ENCODE assay signal across 9 cellular contexts in genomic region chr1:110035236-110035752, GRCh38. TPM values are rescaled to one million over a fixed set of nuclear protein-coding genes. Genes with fewer than 3 reads are reported as not detected.
DNase-seq lines count a peak whose midpoint lies in the region; ATAC-seq, FAIRE-seq and TF ChIP-seq lines count a peak whose summit lies in the region.
"Had no signal": no experiment of that assay in that cellular context is flagged by ENCODE, and none has a peak within 500 bp of the region (broad histone marks: within the 10 kb centered on the region; RNA-seq: fewer than 3 reads in every experiment).

No MANE protein-coding gene starts in this region.

- H3K9me2 ChIP-seq in MM.1S (replicated peaks; ENCODE audit: insufficient read depth, low read length) = no peaks in the 10 kb centered on the region

- no peak overlapping the region for H3K27ac ChIP-seq in MM.1S (ENCODE audit: low read length)

- intact Hi-C loops in mucosa of descending colon (cut with DNase I, micrococcal nuclease) = no loop called here

- H3K9me3 ChIP-seq in MM.1S (replicated peaks; ENCODE audit: insufficient read depth, low read length) (no peaks in the 10 kb centered on the region), mucosa of descending colon (no peaks in the 10 kb centered on the region)

- H4K20me1 ChIP-seq in MM.1S (ENCODE audit: insufficient read depth, low read length) = no peaks in the 10 kb centered on the region

- peak overlapping the region; percentile 74 for H3K4me3 ChIP-seq in MM.1S (ENCODE audit: low read length)
- H3K4me3 ChIP-seq in cardiac fibroblast (replicated peaks in 1 of 2; ENCODE audit: low read depth in 2 of 2, low read length in 2 of 2) = peak overlapping the region; percentile 80 to 82
- H3K4me3 ChIP-seq in mucosa of descending colon = peak overlapping the region; percentile 100

- H3K9me3 Mint-ChIP-seq in activated T-cell treated with anti-CD3 and anti-CD28 coated beads, Interleukin-2, amount 50 U/mL, for 4 hours = no peaks in the 10 kb centered on the region

- no peaks in the 10 kb centered on the region for H3F3A ChIP-seq in MM.1S (ENCODE audit: insufficient read depth, low read length)

- H3K27me3 ChIP-seq in MM.1S (replicated peaks; ENCODE audit: insufficient read depth, low read length) = no peaks in the 10 kb centered on the region

- DNase-seq in activated T-cell treated with anti-CD3 and anti-CD28 coated beads, Interleukin-2, amount 50 U/mL, for 4 hours = no peak
- no peak for DNase-seq in activated T-cell treated with anti-CD3 and anti-CD28 coated beads, Interleukin-2, amount 50 U/mL, for 48 hours
- DNase-seq in MM.1S (no peak), cardiac fibroblast (ENCODE audit: low read depth in 2 of 2) (peak; percentile 28 to 45), mucosa of descending colon (no peak), GM12892 (ENCODE audit: insufficient read length) (no peak)
- no peak for DNase-seq in stimulated activated CD4-positive, alpha-beta T cell treated with anti-CD3 and anti-CD28 coated beads, Interleukin-4, amount 100 ng/mL, for 4 hours

- H3K79me2 ChIP-seq in MM.1S (ENCODE audit: low read length) = peaks cover 18% of the 10 kb centered on the region

- no peak for TF ChIP-seq CTCF in MM.1S (IDR thresholded peaks at IDR 0.05; ENCODE audit: low read length)
- no peak for TF ChIP-seq CTCF in cardiac fibroblast (IDR thresholded peaks at IDR 0.05; ENCODE audit: low read depth, low read length)
- no peak for TF ChIP-seq CTCF in mucosa of descending colon (IDR thresholded peaks at IDR 0.05)

- TF ChIP-seq POLR2A in GM12892 (IDR thresholded peaks at IDR 0.05; ENCODE audit: low read depth, low read length) = no peak

- 0 out of 2 replicates have a peak, but pooled peaks cover 3% of the 10 kb centered on the region for H3K4me1 ChIP-seq in MM.1S (ENCODE audit: low read length)
- peaks cover 7% of the 10 kb centered on the region for H3K4me1 ChIP-seq in mucosa of descending colon (ENCODE audit: low read depth)

- no peak for ATAC-seq in activated T-cell treated with anti-CD3 and anti-CD28 coated beads, Interleukin-2, amount 50 U/mL, for 4 hours
- ATAC-seq in mucosa of descending colon = peak; percentile 48
- ATAC-seq in GM21367 (IDR thresholded peaks at IDR 0.05; ENCODE audit: unreplicated experiment) = no peak

- peaks cover 24% of the 10 kb centered on the region for H3K36me3 Mint-ChIP-seq in activated T-cell treated with anti-CD3 and anti-CD28 coated beads, Interleukin-2, amount 50 U/mL, for 4 hours (ENCODE audit: insufficient read depth)

- no peak for FAIRE-seq in GM12892 (lab: Jason Lieb, UNC)
- FAIRE-seq: GM18507 had no signal

- peak overlapping the region; percentile 83; the same call in 1 of the 2 replicates for H3K9ac ChIP-seq in MM.1S (ENCODE audit: low read length)

- peak overlapping the region; percentile 69 for H3K4me2 ChIP-seq in MM.1S (ENCODE audit: low read depth, low read length)

- peak overlapping the region; percentile 75 for H2AFZ ChIP-seq in MM.1S (ENCODE audit: low read length)

- no peaks in the 10 kb centered on the region for H3K27me3 Mint-ChIP-seq in activated T-cell treated with anti-CD3 and anti-CD28 coated beads, Interleukin-2, amount 50 U/mL, for 4 hours (ENCODE audit: low read depth)

- H3K4me3 Mint-ChIP-seq in activated T-cell treated with anti-CD3 and anti-CD28 coated beads, Interleukin-2, amount 50 U/mL, for 4 hours = peak overlapping the region; percentile 95

- H3K36me3 ChIP-seq in MM.1S (replicated peaks; ENCODE audit: insufficient read depth, low read length) = no peaks in the 10 kb centered on the region
- no peaks in the 10 kb centered on the region for H3K36me3 ChIP-seq in mucosa of descending colon (ENCODE audit: low read depth)

- H3K4me1 Mint-ChIP-seq in activated T-cell treated with anti-CD3 and anti-CD28 coated beads, Interleukin-2, amount 50 U/mL, for 4 hours (ENCODE audit: low read depth) = peaks cover 48% of the 10 kb centered on the region

RNA-seq across cellular contexts. Expression of gene STRIP1, which starts 0.9 kb away (rescaled TPM):
- total RNA-seq in activated T-cell treated with anti-CD3 and anti-CD28 coated beads, Interleukin-2, amount 50 U/mL, for 4 hours = 10 to 100 TPM; 32.6 to 40.6 (median 38.2) TPM
- total RNA-seq in mucosa of descending colon = 10 to 100 TPM; 36.6 to 54.8 (median 43.4) TPM
- 13.9 TPM for polyA plus RNA-seq in GM12892 (2012; ENCODE audit: missing spikeins)

RNA-seq across cellular contexts. Expression of gene ALX3, which starts 35.2 kb away (rescaled TPM):
- not detected for total RNA-seq in activated T-cell treated with anti-CD3 and anti-CD28 coated beads, Interleukin-2, amount 50 U/mL, for 4 hours
- not detected for total RNA-seq in mucosa of descending colon
- polyA plus RNA-seq in GM12892 (2012; ENCODE audit: missing spikeins) = not detected

RNA-seq across cellular contexts. Expression of gene AHCYL1, which starts 50.7 kb away (rescaled TPM):
- 10 to 100 TPM; 45.4 to 48.3 (median 48.2) TPM for total RNA-seq in activated T-cell treated with anti-CD3 and anti-CD28 coated beads, Interleukin-2, amount 50 U/mL, for 4 hours
- 100 to 1,000 TPM in 1 of 3 donors, 10 to 100 TPM in 2; 87.5 to 116 (median 87.8) TPM for total RNA-seq in mucosa of descending colon
- polyA plus RNA-seq in GM12892 (2012; ENCODE audit: missing spikeins) = 45.0 TPM

Comparison
In these comparisons a context has a peak if more than half of its experiments do, and no peak if none do; other contexts are left out.
1. DNase-seq: peak in cardiac fibroblast (2 of 2); none in activated T-cell treated with anti-CD3 and anti-CD28 coated beads, Interleukin-2, amount 50 U/mL, for 4 hours (single experiment), activated T-cell treated with anti-CD3 and anti-CD28 coated beads, Interleukin-2, amount 50 U/mL, for 48 hours (0 of 2), MM.1S (single experiment), mucosa of descending colon (0 of 3), GM12892 (single experiment) and stimulated activated CD4-positive, alpha-beta T cell treated with anti-CD3 and anti-CD28 coated beads, Interleukin-4, amount 100 ng/mL, for 4 hours (0 of 2).
2. Peak in every context shown above with its lines, with median percentiles within 50 percentile points of each other: H3K4me3 ChIP-seq.